Comparison of ENCODE assay signal across 8 cellular contexts in genomic region chr17:44071198-44071520, GRCh38. TPM values are rescaled to one million over a fixed set of nuclear protein-coding genes. Genes with fewer than 3 reads are reported as not detected.
A peak's percentile ranks its signal among the peaks of the same experiment; 100 is the strongest.
DNase-seq lines count a peak whose midpoint lies in the region; ATAC-seq and TF ChIP-seq lines count a peak whose summit lies in the region.

No MANE protein-coding gene starts in this region.

- H3K9me3 Mint-ChIP-seq in activated T-cell treated with anti-CD3 and anti-CD28 coated beads, Interleukin-2, amount 50 U/mL, for 4 hours = no peaks in the 10 kb centered on the region

- H3K4me1 ChIP-seq in right cardiac atrium (ENCODE audit: control insufficient read depth, insufficient read depth, low read length) = peaks cover 2% of the 10 kb centered on the region

- peak overlapping the region; percentile 93 for H3K4me3 Mint-ChIP-seq in activated T-cell treated with anti-CD3 and anti-CD28 coated beads, Interleukin-2, amount 50 U/mL, for 4 hours

- no peak for DNase-seq in activated T-cell treated with anti-CD3 and anti-CD28 coated beads, Interleukin-2, amount 50 U/mL, for 4 hours
- DNase-seq in activated T-cell treated with anti-CD3 and anti-CD28 coated beads, Interleukin-2, amount 50 U/mL, for 48 hours = no peak
- DNase-seq in right cardiac atrium (no peak), posterior vena cava (ENCODE audit: low spot score) (no peak)
- DNase-seq in stimulated activated CD8-positive, alpha-beta memory T cell treated with anti-CD3 and anti-CD28 coated beads, Interleukin-4, amount 100 ng/mL, for 24 hours (ENCODE audit: low read depth) = peak; percentile 54

- TF ChIP-seq CTCF in VCaP (conservative IDR thresholded peaks at IDR 0.05) = no peak

- intact Hi-C loops in right cardiac atrium (cut with DNase I) (no loop called here), posterior vena cava (cut with DNase I) (loop anchor here in 1 of 2 donors (5.0 kb wide), 1 partner anchor 46 kb away; no protein-coding TSS in a partner anchor)

- no peaks in the 10 kb centered on the region for H3K27me3 ChIP-seq in right cardiac atrium (ENCODE audit: control insufficient read depth, insufficient read depth)

- H3K36me3 Mint-ChIP-seq in activated T-cell treated with anti-CD3 and anti-CD28 coated beads, Interleukin-2, amount 50 U/mL, for 4 hours (ENCODE audit: insufficient read depth) = peaks cover 8% of the 10 kb centered on the region

- H3K27me3 Mint-ChIP-seq in activated T-cell treated with anti-CD3 and anti-CD28 coated beads, Interleukin-2, amount 50 U/mL, for 4 hours (ENCODE audit: low read depth) = no peaks in the 10 kb centered on the region

- H3K4me1 Mint-ChIP-seq in activated T-cell treated with anti-CD3 and anti-CD28 coated beads, Interleukin-2, amount 50 U/mL, for 4 hours (ENCODE audit: low read depth) = peaks cover 29% of the 10 kb centered on the region

- peak overlapping the region; percentile 66 for H3K4me3 ChIP-seq in right cardiac atrium (ENCODE audit: low read length)

- 3% methylated on average over 3 of the region's 3 CpGs for WGBS in right cardiac atrium

- no peaks in the 10 kb centered on the region for H3K9me3 ChIP-seq in right cardiac atrium (ENCODE audit: control insufficient read depth, low read length)

- peak overlapping the region; percentile 98 for H3K27ac ChIP-seq in VCaP
- peak overlapping the region; percentile 92 for H3K27ac ChIP-seq in right cardiac atrium (ENCODE audit: low read length)

- ATAC-seq in activated T-cell treated with anti-CD3 and anti-CD28 coated beads, Interleukin-2, amount 50 U/mL, for 4 hours = no peak
- ATAC-seq in right cardiac atrium (peak in 1 of 2 donors; percentile 43), HG03442 (IDR thresholded peaks at IDR 0.05; ENCODE audit: unreplicated experiment) (no peak), GM19467 (IDR thresholded peaks at IDR 0.05; ENCODE audit: unreplicated experiment) (no peak)

RNA-seq across cellular contexts. Expression of gene G6PC3, which starts 0.6 kb away (rescaled TPM):
- 10 to 100 TPM; 24.7 to 28.4 (median 24.9) TPM for total RNA-seq in activated T-cell treated with anti-CD3 and anti-CD28 coated beads, Interleukin-2, amount 50 U/mL, for 4 hours
- 10 to 100 TPM; 31.9 to 46.9 (median 38.5) TPM for total RNA-seq in right cardiac atrium
- 71.4 TPM for polyA plus RNA-seq in right cardiac atrium
- 10 to 100 TPM; 40.3 to 41.4 TPM for total RNA-seq in posterior vena cava

RNA-seq across cellular contexts. Expression of gene LSM12, which starts 4.7 kb away (rescaled TPM):
- 10 to 100 TPM; 77.6 to 88.2 (median 85.9) TPM for total RNA-seq in activated T-cell treated with anti-CD3 and anti-CD28 coated beads, Interleukin-2, amount 50 U/mL, for 4 hours
- 10 to 100 TPM; 44.5 to 54.9 (median 49.3) TPM for total RNA-seq in right cardiac atrium
- 35.0 TPM for polyA plus RNA-seq in right cardiac atrium
- total RNA-seq in posterior vena cava = 10 to 100 TPM; 37.5 to 38.2 TPM

RNA-seq across cellular contexts. Expression of gene HDAC5, which starts 52.3 kb away (rescaled TPM):
- total RNA-seq in activated T-cell treated with anti-CD3 and anti-CD28 coated beads, Interleukin-2, amount 50 U/mL, for 4 hours = 10 to 100 TPM; 14.6 to 19.7 (median 16.2) TPM
- 10 to 100 TPM; 47.9 to 89.2 (median 74.4) TPM for total RNA-seq in right cardiac atrium
- 72.4 TPM for polyA plus RNA-seq in right cardiac atrium
- total RNA-seq in posterior vena cava = 10 to 100 TPM; 28.5 to 51.7 TPM

RNA-seq across cellular contexts. Expression of gene TMEM101, which starts 56.4 kb away (rescaled TPM):
- total RNA-seq in activated T-cell treated with anti-CD3 and anti-CD28 coated beads, Interleukin-2, amount 50 U/mL, for 4 hours = 10 to 100 TPM; 20.2 to 23.1 (median 22.5) TPM
- total RNA-seq in right cardiac atrium = 10 to 100 TPM; 13.7 to 21.1 (median 19.3) TPM
- 19.8 TPM for polyA plus RNA-seq in right cardiac atrium
- total RNA-seq in posterior vena cava = 10 to 100 TPM; 12.9 to 14.8 TPM
